In the genomic region with DNA sequence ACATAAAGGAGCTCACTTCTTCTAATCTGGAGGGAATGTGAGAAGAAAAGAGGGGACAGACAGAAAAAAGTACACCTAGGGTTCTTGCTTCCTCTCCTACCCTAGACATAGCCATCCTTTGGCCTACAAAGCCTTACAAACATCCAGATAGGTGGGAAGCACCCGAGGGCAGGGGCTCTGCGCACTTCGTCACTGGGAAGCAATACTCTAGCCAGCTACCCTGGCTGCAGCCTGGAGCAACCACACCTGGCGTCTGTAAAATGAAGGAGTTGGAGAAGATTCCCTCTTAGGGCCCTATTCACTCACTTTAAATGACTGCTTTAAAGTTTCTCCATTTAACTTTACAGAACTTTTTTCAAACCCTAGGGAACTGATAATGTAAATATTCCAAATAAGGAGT, we compare ENCODE assay signal across 25 cellular contexts.
A peak's percentile ranks its signal among the peaks of the same experiment; 100 is the strongest.
DNase-seq lines count a peak whose midpoint lies in the region; ATAC-seq, FAIRE-seq and TF ChIP-seq lines count a peak whose summit lies in the region.
"Had no signal": no experiment of that assay in that cellular context is flagged by ENCODE, and none has a peak within 500 bp of the region (broad histone marks: within the 10 kb centered on the region; RNA-seq: fewer than 3 reads in every experiment).

No MANE protein-coding gene starts in this region.

- H2BK15ac ChIP-seq in H1 (ENCODE audit: low read length) (no peak overlapping the region), H9 (ENCODE audit: low read depth, low read length) (no peak overlapping the region), mesendoderm (replicated peaks; ENCODE audit: low read depth) (no peak overlapping the region)

- H2BK20ac ChIP-seq in H1 (ENCODE audit: low read length), result no peak overlapping the region
- H2BK20ac ChIP-seq in H9 (ENCODE audit: low read depth, low read length, poor library complexity, severe bottlenecking), result no peak overlapping the region

- H3K9ac ChIP-seq in H1 (replicated peaks in 1 of 4; ENCODE audit: extremely low read depth in 1 of 4, low read depth in 3 of 4, low read length in 3 of 4) (no peak overlapping the region), trophoblast cell (ENCODE audit: low read length) (no peak overlapping the region), H9 (ENCODE audit: extremely low read depth, insufficient read length, low read length) (no peak overlapping the region), mesendoderm (ENCODE audit: low read length) (no peak overlapping the region)
- H3K9ac ChIP-seq: BLaER1 treated with 17β-estradiol and CSF1 and Interleukin-3, amounts not matched to agents 10 nM and 100 nM had no signal

- no peaks in the 10 kb centered on the region for H3K79me2 ChIP-seq in GM23338 (replicated peaks; ENCODE audit: insufficient read depth)
- no peaks in the 10 kb centered on the region for H3K79me2 ChIP-seq in H1 (ENCODE audit: control insufficient read depth in 1 of 2, insufficient read depth in 2 of 2, low read length in 2 of 2)
- no peaks in the 10 kb centered on the region for H3K79me2 ChIP-seq in trophoblast cell (ENCODE audit: control insufficient read depth, insufficient read depth, low read length, poor library complexity)
- H3K79me2 ChIP-seq in H9 (ENCODE audit: insufficient read depth, low read length), result no peaks in the 10 kb centered on the region
- H3K79me2 ChIP-seq in mesendoderm (ENCODE audit: control insufficient read depth, insufficient read depth, low read length), result no peaks in the 10 kb centered on the region

- H4K5ac ChIP-seq in H1 (ENCODE audit: insufficient read length, low read depth, low read length), result no peak overlapping the region
- no peak overlapping the region for H4K5ac ChIP-seq in H9 (ENCODE audit: insufficient read length, low read depth, low read length)
- no peak overlapping the region for H4K5ac ChIP-seq in mesendoderm (ENCODE audit: low read length)

- no peak overlapping the region for H4K12ac ChIP-seq in trophoblast cell (ENCODE audit: low read depth, low read length)

- 79% methylated on average over 4 of the region's 4 CpGs; no CpG with 5 or more reads in 1 of the 2 experiments for WGBS in H1 (ENCODE audit: extremely low coverage in 1 of 2, insufficient coverage in 1 of 2, insufficient read length in 1 of 2, insufficient replicate concordance in 2 of 2, low coverage in 1 of 2, low lambda C conversion rate in 2 of 2, missing lambda C conversion rate in 1 of 2), 2 experiments
- no CpG with 5 or more reads among the region's 4 CpGs for WGBS in trophoblast cell (ENCODE audit: extremely low coverage, insufficient coverage, insufficient read length)
- WGBS in H9 (ENCODE audit: extremely low coverage, insufficient read length, low lambda C conversion rate), result no CpG with 5 or more reads among the region's 4 CpGs
- no CpG with 5 or more reads among the region's 4 CpGs for WGBS in mesendoderm (ENCODE audit: extremely low coverage, insufficient coverage, low lambda C conversion rate)

- CTCF ChIA-PET in Caco-2 (lab: Charles Lee) (interaction anchor here (0.6 kb wide), 1 partner anchor 11 kb away, joined by 3 read pairs; no protein-coding TSS in a partner anchor), H1 (lab: Charles Lee; ENCODE audit: partially characterized antibody) (interaction anchor here (0.8 to 2.8 kb wide), 3 partner anchors 10 to 65 kb away, joined by 3 to 9 read pairs (median 7); a partner anchor contains a TSS)

- H3K4me1 ChIP-seq in Caco-2, result 0 out of 2 replicates have a peak, but pooled peaks cover 13% of the 10 kb centered on the region
- H3K4me1 ChIP-seq in GM23338 (ENCODE audit: insufficient read depth), result no peaks in the 10 kb centered on the region
- no peaks in the 10 kb centered on the region for H3K4me1 ChIP-seq in H1 (replicated peaks in 1 of 4; ENCODE audit: control insufficient read depth in 3 of 4, insufficient read depth in 4 of 4, low read length in 3 of 4)
- peaks cover 9 to 25% of the 10 kb centered on the region in 2 experiments for H3K4me1 ChIP-seq in trophoblast cell (ENCODE audit: control insufficient read depth in 1 of 2, insufficient read depth in 2 of 2, low read length in 2 of 2)
- H3K4me1 ChIP-seq in H9 (ENCODE audit: insufficient read depth, low read length), result no peaks in the 10 kb centered on the region; the same call in 1 of the 2 replicates
- H3K4me1 ChIP-seq in mesendoderm (ENCODE audit: control insufficient read depth, low read depth, low read length), result no peaks in the 10 kb centered on the region
- H3K4me1 ChIP-seq: A549 had no signal

- H2AFZ ChIP-seq in GM23338, result peak overlapping the region; percentile 78
- H2AFZ ChIP-seq in H1 (ENCODE audit: low read length), result 0 out of 2 replicates have a peak overlapping the region, but pooled peaks have one; percentile 39
- H2AFZ ChIP-seq in trophoblast cell (ENCODE audit: insufficient read depth, low read length, poor library complexity), result no peak overlapping the region
- no peak overlapping the region for H2AFZ ChIP-seq in H9 (ENCODE audit: low read length)

- H3K23ac ChIP-seq in H1 (ENCODE audit: insufficient read length), result no peak overlapping the region
- no peak overlapping the region for H3K23ac ChIP-seq in trophoblast cell (ENCODE audit: low read length)
- no peak overlapping the region for H3K23ac ChIP-seq in H9 (ENCODE audit: insufficient read length, low read depth, low read length)
- no peak overlapping the region for H3K23ac ChIP-seq in mesendoderm (ENCODE audit: low read length)

- DNase-seq in Caco-2, result no peak
- no peak for DNase-seq in GM23338 (ENCODE audit: low spot score)
- peak in 1 of 2 experiments; percentile 30 for DNase-seq in H1 (ENCODE audit: low read depth in 1 of 2, low spot score in 2 of 2)
- DNase-seq in trophoblast cell, result peak; percentile 31 to 33
- no peak for DNase-seq in H9
- no peak for DNase-seq in KG1 (lab: John Stamatoyannopoulos, UW)
- no peak for DNase-seq in NCI-H748 treated with DMSO at 0.1 percent for 48 hours (lab: John Stamatoyannopoulos, UW)
- no peak for DNase-seq in mesendoderm
- DNase-seq: AML-193; CD4-positive, alpha-beta T cell; CD8-positive, alpha-beta T cell; DMS 273 treated with DMSO at 0.1 percent for 48 hours; DMS153; DMS53; DMS79; DND-41; EL; GF-D8 had no signal

- no peak for ATAC-seq in GM23338
- ATAC-seq: A549; CD8-positive, alpha-beta T cell had no signal

- H3K36me3 ChIP-seq in Caco-2 (ENCODE audit: control insufficient read depth, insufficient read depth, low read length) (no peaks in the 10 kb centered on the region), GM23338 (ENCODE audit: insufficient read depth) (no peaks in the 10 kb centered on the region), H1 (ENCODE audit: control insufficient read depth in 2 of 4, insufficient read depth in 4 of 4, low read length in 3 of 4) (no peaks in the 10 kb centered on the region), trophoblast cell (ENCODE audit: control insufficient read depth in 1 of 2, insufficient read depth in 2 of 2, low read length in 2 of 2) (no peaks in the 10 kb centered on the region), mesendoderm (ENCODE audit: control insufficient read depth, insufficient read depth, low read length) (no peaks in the 10 kb centered on the region)
- H3K36me3 ChIP-seq: BLaER1 treated with 17β-estradiol and CSF1 and Interleukin-3, amounts not matched to agents 10 nM and 100 nM had no signal

- POLR2A ChIA-PET in Caco-2 (lab: Charles Lee) (no interaction called here), H1 (lab: Charles Lee; ENCODE audit: partially characterized antibody) (interaction anchor here (1.0 to 1.4 kb wide), 2 partner anchors 10 to 12 kb away, joined by 3 to 4 read pairs; no protein-coding TSS in a partner anchor)

- H4K20me1 ChIP-seq in GM23338 (replicated peaks; ENCODE audit: insufficient read depth), result no peaks in the 10 kb centered on the region
- H4K20me1 ChIP-seq in H1 (replicated peaks in 1 of 2; ENCODE audit: control insufficient read depth in 1 of 2, insufficient read depth in 2 of 2, low read length in 2 of 2), result no peaks in the 10 kb centered on the region
- no peaks in the 10 kb centered on the region for H4K20me1 ChIP-seq in H9 (ENCODE audit: control insufficient read depth, insufficient read depth, insufficient read length)
- H4K20me1 ChIP-seq: BLaER1 treated with 17β-estradiol and CSF1 and Interleukin-3, amounts not matched to agents 10 nM and 100 nM had no signal

- H3K9me3 ChIP-seq in Caco-2 (no peaks in the 10 kb centered on the region), H1 (ENCODE audit: insufficient read depth in 2 of 2, low read depth in 1 of 2, low read length in 1 of 2) (no peaks in the 10 kb centered on the region), trophoblast cell (ENCODE audit: insufficient read depth, low read depth, low read length) (no peaks in the 10 kb centered on the region), H9 (ENCODE audit: control insufficient read depth, low read depth, low read length) (no peaks in the 10 kb centered on the region)
- H3K9me3 ChIP-seq: A549 had no signal

- no TSS peak for BruUV-seq in Caco-2 (replicated peaks; lab: Mats Ljungman, UMichigan)

- TF ChIP-seq CTCF in Caco-2 (IDR thresholded peaks at IDR 0.05; ENCODE audit: insufficient read depth in 1 of 2, low read depth in 1 of 2, low read length in 1 of 2, severe bottlenecking in 1 of 2, unreplicated experiment in 1 of 2), result no peak
- TF ChIP-seq CTCF in GM23338 (conservative IDR thresholded peaks at IDR 0.05; ENCODE audit: low read depth in 2 of 2), result no peak
- no peak for TF ChIP-seq CTCF in H1 (IDR thresholded peaks at IDR 0.05; ENCODE audit: control extremely low read depth in 1 of 3, insufficient read depth in 1 of 3, low read depth in 1 of 3, low read length in 3 of 3)
- no peak for TF ChIP-seq CTCF in H9 (conservative IDR thresholded peaks at IDR 0.05)

- H3K4ac ChIP-seq in H1 (replicated peaks; ENCODE audit: insufficient read length, low read depth, low read length) (no peak overlapping the region), trophoblast cell (ENCODE audit: low read depth, low read length) (no peak overlapping the region), H9 (ENCODE audit: low read depth, low read length) (no peak overlapping the region), mesendoderm (ENCODE audit: low read depth, low read length) (no peak overlapping the region)

- H3K9me3 Mint-ChIP-seq in Caco-2 (ENCODE audit: unreplicated experiment) (peaks cover 9% of the 10 kb centered on the region), GM23338 (no peaks in the 10 kb centered on the region), H9 (no peaks in the 10 kb centered on the region)
- H3K9me3 Mint-ChIP-seq: CD4-positive, alpha-beta T cell; CD8-positive, alpha-beta T cell had no signal

- H3K4me3 Mint-ChIP-seq in Caco-2 (ENCODE audit: unreplicated experiment), result no peak overlapping the region
- H3K4me3 Mint-ChIP-seq in GM23338, result no peak overlapping the region
- H3K4me3 Mint-ChIP-seq in H9, result no peak overlapping the region
- H3K4me3 Mint-ChIP-seq: B cell; CD4-positive, alpha-beta T cell; CD8-positive, alpha-beta T cell had no signal

- H3K27me3 Mint-ChIP-seq in Caco-2 (ENCODE audit: insufficient read depth, unreplicated experiment) (no peaks in the 10 kb centered on the region), GM23338 (ENCODE audit: insufficient read depth, low read depth, poor library complexity) (no peaks in the 10 kb centered on the region), H9 (ENCODE audit: low read depth) (no peaks in the 10 kb centered on the region)
- H3K27me3 Mint-ChIP-seq: CD4-positive, alpha-beta T cell had no signal

- H3K14ac ChIP-seq in H1 (ENCODE audit: insufficient read length) (no peak overlapping the region), trophoblast cell (ENCODE audit: low read length) (peak overlapping the region; percentile 49), H9 (ENCODE audit: insufficient read depth, low read length) (no peak overlapping the region)

- TF ChIP-seq RAD21 in H1 (IDR thresholded peaks at IDR 0.05 in 1 of 2, conservative IDR thresholded peaks at IDR 0.05 in 1 of 2; ENCODE audit: low read depth in 2 of 2, low read length in 2 of 2), result no peak

- H3K23me2 ChIP-seq in H1 (ENCODE audit: low read depth, low read length), result no peaks in the 10 kb centered on the region
- H3K23me2 ChIP-seq in H9 (ENCODE audit: insufficient read length, low read depth, low read length, poor library complexity, severe bottlenecking), result no peaks in the 10 kb centered on the region

- TF ChIP-seq POLR2A in H1 (IDR thresholded peaks at IDR 0.05; ENCODE audit: control extremely low read depth in 1 of 2, low read depth in 2 of 2, low read length in 2 of 2), result no peak

- H4K91ac ChIP-seq in H1 (replicated peaks; ENCODE audit: insufficient read length, low read length) (no peak overlapping the region), trophoblast cell (ENCODE audit: low read depth, low read length) (peak overlapping the region; percentile 90), H9 (ENCODE audit: insufficient read length, low read depth, low read length) (no peak overlapping the region)

- H3K18ac ChIP-seq in H1 (ENCODE audit: extremely low read depth, low read length), result no peak overlapping the region
- H3K18ac ChIP-seq in trophoblast cell (ENCODE audit: low read length), result no peak overlapping the region
- H3K18ac ChIP-seq in H9 (ENCODE audit: insufficient read length, low read depth, low read length), result no peak overlapping the region
- no peak overlapping the region for H3K18ac ChIP-seq in mesendoderm (ENCODE audit: low read length)

- no peak for FAIRE-seq in H1 (lab: Jason Lieb, UNC)
- FAIRE-seq: A549, G401.6, GM12891 had no signal

- H4K8ac ChIP-seq in H1 (ENCODE audit: extremely low read depth, insufficient read depth, low read length) (no peak overlapping the region), trophoblast cell (ENCODE audit: low read depth, low read length) (no peak overlapping the region), H9 (replicated peaks; ENCODE audit: insufficient read length, low read depth, low read length) (no peak overlapping the region), mesendoderm (ENCODE audit: low read depth, low read length) (no peak overlapping the region)

- H3K36me3 Mint-ChIP-seq in Caco-2 (ENCODE audit: insufficient read depth, unreplicated experiment), result no peaks in the 10 kb centered on the region
- no peaks in the 10 kb centered on the region for H3K36me3 Mint-ChIP-seq in GM23338 (ENCODE audit: low read depth)
- H3K36me3 Mint-ChIP-seq in H9 (ENCODE audit: insufficient read depth in 1 of 3, low read depth in 3 of 3), result no peaks in the 10 kb centered on the region
- H3K36me3 Mint-ChIP-seq: CD8-positive, alpha-beta T cell had no signal

- no peak overlapping the region for H2BK5ac ChIP-seq in H1 (ENCODE audit: low read depth, low read length)
- peak overlapping the region; percentile 79 for H2BK5ac ChIP-seq in trophoblast cell (ENCODE audit: low read depth, low read length, poor library complexity)
- H2BK5ac ChIP-seq in H9 (ENCODE audit: insufficient read length, low read length), result no peak overlapping the region
- no peak overlapping the region for H2BK5ac ChIP-seq in mesendoderm (ENCODE audit: low read length)

- H3K4me1 Mint-ChIP-seq in Caco-2 (ENCODE audit: low read depth, unreplicated experiment) (peaks cover 34% of the 10 kb centered on the region), GM23338 (no peaks in the 10 kb centered on the region), H9 (peaks cover 0 to 2% of the 10 kb centered on the region in 2 experiments; a peak in 2 of 4 replicates)
- H3K4me1 Mint-ChIP-seq: B cell had no signal

- no peaks in the 10 kb centered on the region for H3F3A ChIP-seq in GM23338 (replicated peaks; ENCODE audit: low read depth)

- no peaks in the 10 kb centered on the region; the same call in 1 of the 2 replicates for H3K79me1 ChIP-seq in H1 (ENCODE audit: low read depth, low read length)
- peaks cover 20% of the 10 kb centered on the region for H3K79me1 ChIP-seq in trophoblast cell (ENCODE audit: low read length)
- H3K79me1 ChIP-seq in H9 (ENCODE audit: insufficient read depth, low read depth, low read length, poor library complexity, severe bottlenecking), result no peaks in the 10 kb centered on the region
- no peaks in the 10 kb centered on the region for H3K79me1 ChIP-seq in mesendoderm (ENCODE audit: low read length)

- intact Hi-C loops in Caco-2 (cut with micrococcal nuclease; ENCODE audit: unreplicated experiment), result no loop called here

- no peak overlapping the region for H2BK12ac ChIP-seq in H1 (ENCODE audit: low read depth, low read length)
- H2BK12ac ChIP-seq in trophoblast cell (ENCODE audit: low read length), result no peak overlapping the region
- H2BK12ac ChIP-seq in H9 (ENCODE audit: insufficient read length, low read depth, low read length), result no peak overlapping the region

- H3K9me2 ChIP-seq in GM23338 (ENCODE audit: insufficient read depth), result peaks cover under 1% of the 10 kb centered on the region; the same call in 1 of the 2 replicates

- no peak overlapping the region for H3K56ac ChIP-seq in H1 (replicated peaks; ENCODE audit: insufficient read length, low read depth, low read length)
- no peak overlapping the region for H3K56ac ChIP-seq in H9 (ENCODE audit: insufficient read length, low read depth, low read length)
- H3K56ac ChIP-seq in mesendoderm (ENCODE audit: low read length), result no peak overlapping the region

- no peak overlapping the region for H3K4me2 ChIP-seq in GM23338
- H3K4me2 ChIP-seq in H1 (ENCODE audit: insufficient read depth in 1 of 2, low read depth in 2 of 2, low read length in 2 of 2), result no peak overlapping the region
- peak overlapping the region; percentile 23 for H3K4me2 ChIP-seq in trophoblast cell (ENCODE audit: low read length)
- H3K4me2 ChIP-seq in H9 (ENCODE audit: insufficient read depth, insufficient read length, low read length), result no peak overlapping the region
- no peak overlapping the region for H3K4me2 ChIP-seq in mesendoderm (ENCODE audit: low read length)
- H3K4me2 ChIP-seq: A549 had no signal

- no peak overlapping the region for H2BK120ac ChIP-seq in H1 (replicated peaks; ENCODE audit: low read depth, low read length)
- H2BK120ac ChIP-seq in trophoblast cell (ENCODE audit: insufficient read depth, low read length, poor library complexity), result peak overlapping the region; percentile 83
- H2BK120ac ChIP-seq in H9 (ENCODE audit: low read depth, low read length, poor library complexity, severe bottlenecking), result no peak overlapping the region
- H2BK120ac ChIP-seq in mesendoderm (ENCODE audit: low read depth, low read length), result no peak overlapping the region

- no peak for TF ChIP-seq EP300 in H1 (IDR thresholded peaks at IDR 0.05; ENCODE audit: borderline replicate concordance in 1 of 2, low read depth in 2 of 2, low read length in 2 of 2)

- H3K27ac Mint-ChIP-seq in Caco-2 (ENCODE audit: unreplicated experiment) (peak overlapping the region; percentile 38), GM23338 (no peak overlapping the region), H9 (no peak overlapping the region)
- H3K27ac Mint-ChIP-seq: B cell; CD4-positive, alpha-beta T cell; CD8-positive, alpha-beta T cell had no signal

- H3T11ph ChIP-seq in H9 (ENCODE audit: low read length), result no peak overlapping the region

- no peak overlapping the region for H2AK5ac ChIP-seq in H1 (ENCODE audit: low read depth, low read length)
- H2AK5ac ChIP-seq in trophoblast cell (ENCODE audit: low read length), result no peak overlapping the region
- H2AK5ac ChIP-seq in H9 (ENCODE audit: insufficient read length, low read length), result no peak overlapping the region
- no peak overlapping the region for H2AK5ac ChIP-seq in mesendoderm (ENCODE audit: low read length)

- H3K4me3 ChIP-seq in Caco-2 (ENCODE audit: low read depth, low read length) (no peak overlapping the region), GM23338 (no peak overlapping the region), H1 (ENCODE audit: extremely low read depth in 1 of 4, insufficient read depth in 2 of 4, low read depth in 3 of 4, low read length in 4 of 4) (no peak overlapping the region), trophoblast cell (ENCODE audit: low read depth, low read length) (no peak overlapping the region), mesendoderm (ENCODE audit: low read length) (no peak overlapping the region)
- H3K4me3 ChIP-seq: A549; BLaER1 treated with 17β-estradiol and CSF1 and Interleukin-3, amounts not matched to agents 10 nM and 100 nM had no signal

- H3K27me3 ChIP-seq in Caco-2 (replicated peaks; ENCODE audit: control insufficient read depth, insufficient read depth, low read length) (no peaks in the 10 kb centered on the region), GM23338 (ENCODE audit: insufficient read depth) (no peaks in the 10 kb centered on the region), H1 (replicated peaks in 1 of 4; ENCODE audit: control insufficient read depth in 3 of 4, extremely low read depth in 1 of 4, insufficient read depth in 3 of 4, low read length in 3 of 4) (no peaks in the 10 kb centered on the region), trophoblast cell (ENCODE audit: insufficient read depth, low read length) (no peaks in the 10 kb centered on the region), H9 (ENCODE audit: insufficient read depth, low read length) (no peaks in the 10 kb centered on the region), mesendoderm (ENCODE audit: insufficient read depth, low read length, poor library complexity) (no peaks in the 10 kb centered on the region)
- H3K27me3 ChIP-seq: BLaER1 treated with 17β-estradiol and CSF1 and Interleukin-3, amounts not matched to agents 10 nM and 100 nM had no signal

- H3K27ac ChIP-seq in GM23338 (ENCODE audit: low read depth) (no peak overlapping the region), H1 (ENCODE audit: low read depth, low read length) (no peak overlapping the region), trophoblast cell (ENCODE audit: low read depth, low read length) (peak overlapping the region; percentile 67), H9 (ENCODE audit: insufficient read length, low read depth, low read length) (no peak overlapping the region), mesendoderm (ENCODE audit: low read depth, low read length) (no peak overlapping the region)
- H3K27ac ChIP-seq: 22Rv1; A549; BLaER1 treated with 17β-estradiol and CSF1 and Interleukin-3, amounts not matched to agents 10 nM and 100 nM; C4-2B had no signal

Comparison
In these comparisons a context has a peak if more than half of its experiments do, and no peak if none do; other contexts are left out.
1. DNase-seq: peak in trophoblast cell (2 of 2); none in Caco-2 (0 of 2), GM23338 (single experiment), H9 (single experiment), KG1 (single experiment), NCI-H748 treated with DMSO at 0.1 percent for 48 hours (single experiment) and mesendoderm (single experiment).
2. H2AFZ ChIP-seq: peak in GM23338 (single experiment) and H1 (single experiment); none in trophoblast cell (single experiment) and H9 (single experiment).